ENCODE assay signal across 16 cellular contexts in the genomic region with DNA sequence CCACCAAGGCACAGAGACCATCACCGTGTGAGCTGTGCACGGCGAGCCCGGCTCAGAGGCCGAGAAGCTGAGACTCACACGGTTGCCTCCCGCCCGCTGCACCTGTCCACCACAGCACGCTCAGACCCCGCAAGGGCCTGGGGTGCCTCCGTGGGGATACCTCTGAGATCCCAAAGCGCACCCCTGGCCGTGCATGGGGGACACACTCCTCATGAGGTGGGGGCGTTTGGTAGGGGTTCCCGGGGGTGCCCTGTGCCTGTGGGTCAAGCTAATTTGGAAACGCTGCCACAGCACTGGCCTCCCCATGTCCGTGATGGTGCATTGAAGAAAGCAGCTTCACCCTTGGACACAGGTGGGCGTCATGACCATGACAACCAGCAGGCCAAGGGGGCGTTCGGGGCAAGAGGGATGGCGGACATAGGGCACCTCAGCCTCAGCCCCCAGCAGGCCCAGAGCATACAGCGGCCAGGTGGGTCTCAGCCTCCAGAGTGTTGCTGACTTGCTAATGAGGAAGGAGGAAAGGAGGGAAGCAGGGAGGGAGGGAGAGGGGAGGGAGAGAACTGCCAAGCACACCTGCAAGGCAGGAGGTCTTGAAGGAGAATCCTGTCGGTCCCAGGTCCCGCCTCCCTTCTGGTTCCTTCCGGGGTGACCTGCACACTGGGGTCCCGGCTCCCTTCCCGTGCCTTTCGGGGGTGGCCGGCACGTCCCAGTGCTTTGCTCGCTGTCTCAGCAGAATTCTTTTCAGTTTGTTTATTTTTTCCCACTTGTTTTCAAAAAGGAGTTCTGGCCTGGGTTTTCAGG. TPM values are rescaled to one million over a fixed set of nuclear protein-coding genes. Genes with fewer than 3 reads are reported as not detected.
DNase-seq lines count a peak whose midpoint lies in the region; ATAC-seq and TF ChIP-seq lines count a peak whose summit lies in the region.
"Had no signal": no experiment of that assay in that cellular context is flagged by ENCODE, and none has a peak within 500 bp of the region (broad histone marks: within the 10 kb centered on the region; RNA-seq: fewer than 3 reads in every experiment).

No MANE protein-coding gene starts in this region.

- no peak for TF ChIP-seq POLR2A in body of pancreas (IDR thresholded peaks at IDR 0.05)

- no peak overlapping the region for H3K9ac ChIP-seq in parathyroid adenoma

- H3K79me2 ChIP-seq in parathyroid adenoma = no peaks in the 10 kb centered on the region

- ATAC-seq in body of pancreas (peak; percentile 15), foreskin keratinocyte (no peak)
- ATAC-seq: effector memory CD8-positive, alpha-beta T cell had no signal

- H3K27me3 ChIP-seq in body of pancreas = peaks cover 0 to 5% of the 10 kb centered on the region in 2 donors
- H3K27me3 ChIP-seq in parathyroid adenoma (ENCODE audit: control insufficient read depth, insufficient read depth, low read length) = no peaks in the 10 kb centered on the region
- H3K27me3 ChIP-seq in foreskin keratinocyte = no peaks in the 10 kb centered on the region
- H3K27me3 ChIP-seq: uterus had no signal

- peak; percentile 4 for DNase-seq in ELF-1 (ENCODE audit: low read depth, low spot score)
- DNase-seq in body of pancreas = peak in 1 of 4 donors; percentile 3
- no peak for DNase-seq in foreskin keratinocyte
- no peak for DNase-seq in GM10266 (ENCODE audit: extremely low spot score)
- DNase-seq in NCI-H1105 (lab: John Stamatoyannopoulos, UW) = no peak
- DNase-seq: NCI-H446 treated with DMSO at 0.1 percent for 48 hours had no signal

- H3K27ac ChIP-seq in C4-2B (0 out of 2 replicates have a peak overlapping the region, but pooled peaks have one; percentile 10), body of pancreas (no peak overlapping the region), parathyroid adenoma (peak overlapping the region; percentile 64), foreskin keratinocyte (no peak overlapping the region)
- H3K27ac ChIP-seq: breast epithelium, uterus had no signal

- H3K4me3 ChIP-seq in body of pancreas (no peak overlapping the region), parathyroid adenoma (ENCODE audit: low read depth, low read length) (no peak overlapping the region)
- H3K4me3 ChIP-seq: breast epithelium, GM12878, uterus had no signal

- WGBS in body of pancreas, 2 donors = 41 to 57% methylated on average over 11 to 25 of the region's 31 CpGs

- H3K9me3 ChIP-seq in body of pancreas = no peaks in the 10 kb centered on the region
- H3K9me3 ChIP-seq in parathyroid adenoma (ENCODE audit: control insufficient read depth, low read length) = no peaks in the 10 kb centered on the region
- H3K9me3 ChIP-seq: breast epithelium, uterus had no signal

- peak overlapping the region; percentile 4 for H3K4me2 ChIP-seq in parathyroid adenoma (ENCODE audit: low read length)

- TF ChIP-seq CTCF in C4-2B (conservative IDR thresholded peaks at IDR 0.05) (no peak), body of pancreas (IDR thresholded peaks at IDR 0.05) (no peak), parathyroid adenoma (IDR thresholded peaks at IDR 0.05) (no peak), foreskin keratinocyte (conservative IDR thresholded peaks at IDR 0.05) (no peak), GM10266 (IDR thresholded peaks at IDR 0.05; ENCODE audit: control insufficient read depth, insufficient read depth, low read depth, missing control alignments) (no peak)

- H3K4me1 ChIP-seq in body of pancreas = no peaks in the 10 kb centered on the region
- peaks cover 10% of the 10 kb centered on the region for H3K4me1 ChIP-seq in parathyroid adenoma
- no peaks in the 10 kb centered on the region for H3K4me1 ChIP-seq in foreskin keratinocyte
- H3K4me1 ChIP-seq: breast epithelium, uterus had no signal

- peak overlapping the region; percentile 60 for H2AFZ ChIP-seq in parathyroid adenoma

- intact Hi-C loops in body of pancreas (cut with DNase I) = no loop called here

- H3K36me3 ChIP-seq in body of pancreas (replicated peaks in 1 of 2; ENCODE audit: insufficient read depth in 1 of 2, low read depth in 2 of 2) (no peaks in the 10 kb centered on the region), parathyroid adenoma (ENCODE audit: control insufficient read depth, insufficient read depth, low read length) (no peaks in the 10 kb centered on the region)
- H3K36me3 ChIP-seq: breast epithelium, uterus had no signal

RNA-seq across cellular contexts. Expression of gene GLT6D1, which starts 34.7 kb away (rescaled TPM):
- total RNA-seq in body of pancreas = not detected
- not detected in 2 replicates for total RNA-seq in foreskin keratinocyte
- polyA plus RNA-seq in foreskin keratinocyte = not detected in 2 replicates
- total RNA-seq: activated CD4-positive, alpha-beta T cell treated with anti-CD3 and anti-CD28 coated beads, Interleukin-2, amount 10 ng/mL, durations not matched to agents 24 days and 14 days; breast epithelium; Daoy; GM12878; mononuclear cell; uterus had no signal
- polyA plus RNA-seq: CD14-positive monocyte, GM12878 had no signal

RNA-seq across cellular contexts. Expression of gene PAEP, which starts 43.1 kb away (rescaled TPM):
- total RNA-seq in body of pancreas (not detected), foreskin keratinocyte (not detected in 2 replicates)
- not detected in 2 replicates for polyA plus RNA-seq in foreskin keratinocyte
- total RNA-seq: activated CD4-positive, alpha-beta T cell treated with anti-CD3 and anti-CD28 coated beads, Interleukin-2, amount 10 ng/mL, durations not matched to agents 24 days and 14 days; breast epithelium; Daoy; GM12878; mononuclear cell; uterus had no signal
- polyA plus RNA-seq: CD14-positive monocyte, GM12878 had no signal

RNA-seq across cellular contexts. Expression of gene LCN9, which starts 58.5 kb away (rescaled TPM):
- total RNA-seq in body of pancreas = not detected
- not detected in 2 replicates for total RNA-seq in foreskin keratinocyte
- polyA plus RNA-seq in foreskin keratinocyte = not detected in 2 replicates
- total RNA-seq: activated CD4-positive, alpha-beta T cell treated with anti-CD3 and anti-CD28 coated beads, Interleukin-2, amount 10 ng/mL, durations not matched to agents 24 days and 14 days; Daoy; GM12878; mononuclear cell; uterus had no signal
- polyA plus RNA-seq: CD14-positive monocyte, GM12878 had no signal

RNA-seq across cellular contexts. Expression of gene OBP2A, which starts 58.7 kb away (rescaled TPM):
- total RNA-seq in body of pancreas = not detected
- not detected in 2 replicates for total RNA-seq in foreskin keratinocyte
- polyA plus RNA-seq in foreskin keratinocyte = not detected in 2 replicates
- total RNA-seq: activated CD4-positive, alpha-beta T cell treated with anti-CD3 and anti-CD28 coated beads, Interleukin-2, amount 10 ng/mL, durations not matched to agents 24 days and 14 days; breast epithelium; Daoy; GM12878; mononuclear cell; uterus had no signal
- polyA plus RNA-seq: CD14-positive monocyte, GM12878 had no signal

Comparison
In these comparisons a context has a peak if more than half of its experiments do, and no peak if none do; other contexts are left out.
1. H3K27ac ChIP-seq: peak in C4-2B (single experiment) and parathyroid adenoma (single experiment); none in body of pancreas (0 of 4) and foreskin keratinocyte (single experiment).